1 cellular context compared by ENCODE assay signal in the genomic region with DNA sequence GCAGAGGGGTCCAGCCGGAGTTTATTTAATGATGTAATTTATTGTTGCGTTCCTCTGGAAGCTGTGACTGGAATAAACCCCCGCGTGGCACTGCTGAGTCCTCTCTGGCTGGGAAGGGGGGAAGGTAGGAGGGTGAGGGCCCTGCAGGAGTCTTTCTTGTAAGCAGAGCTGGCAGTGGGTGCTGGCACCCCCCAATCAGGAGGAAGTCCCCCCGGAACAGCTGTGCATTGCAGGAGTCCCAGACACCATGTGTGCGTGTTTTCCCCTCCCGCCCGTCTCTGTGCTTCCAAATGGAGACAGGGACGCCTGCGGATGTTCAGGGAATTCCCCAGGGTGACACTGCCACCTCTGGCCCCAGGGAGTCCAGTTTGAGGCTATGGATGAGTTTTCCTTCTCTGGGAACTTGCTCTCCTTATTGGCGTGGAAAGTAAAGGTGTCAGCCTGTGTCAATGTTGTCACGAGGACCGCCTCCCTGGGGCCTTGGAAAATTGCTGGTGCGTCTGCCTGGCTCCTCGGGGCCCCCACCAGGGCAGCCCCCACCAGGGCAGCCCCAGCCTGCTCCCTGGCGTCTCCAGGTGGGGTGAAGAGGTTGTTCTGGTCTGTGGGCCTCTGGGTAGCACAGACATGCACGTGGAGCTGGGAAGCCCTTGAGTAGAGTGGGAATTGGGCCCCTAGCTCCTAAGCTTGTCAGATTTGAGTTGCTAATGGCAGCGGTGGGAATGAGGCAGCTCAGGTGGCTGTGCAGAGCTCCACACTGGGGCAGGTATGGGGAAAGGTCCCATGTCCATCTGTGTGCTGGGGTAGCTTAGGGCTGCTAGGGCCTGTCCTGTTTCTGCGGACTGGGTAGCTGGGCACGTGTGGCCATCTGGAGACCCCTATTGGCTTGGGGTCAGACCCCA.
TF ChIP-seq lines count a peak whose summit lies in the region.

No MANE protein-coding gene starts in this region.

TF ChIP-seq in HepG2, 621 proteins besides CTCF, POLR2A, EP300 and RAD21:
- TF ChIP-seq TFAP4 (IDR thresholded peaks at IDR 0.05; ENCODE audit: borderline replicate concordance, low read depth) = 0 out of 2 replicates have a peak, but pooled peaks have one; percentile 9
- peak; percentile 77 for TF ChIP-seq PATZ1 (CRISPR knock-in tag; IDR thresholded peaks at IDR 0.05)
- 0 out of 2 replicates have a peak, but pooled peaks have one; percentile 55 for TF ChIP-seq ZNF572 (CRISPR knock-in tag; IDR thresholded peaks at IDR 0.05)
- TF ChIP-seq, protein P1, sequence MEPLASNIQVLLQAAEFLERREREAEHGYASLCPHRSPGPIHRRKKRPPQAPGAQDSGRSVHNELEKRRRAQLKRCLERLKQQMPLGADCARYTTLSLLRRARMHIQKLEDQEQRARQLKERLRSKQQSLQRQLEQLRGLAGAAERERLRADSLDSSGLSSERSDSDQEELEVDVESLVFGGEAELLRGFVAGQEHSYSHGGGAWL (CRISPR knock-in tag; IDR thresholded peaks at IDR 0.05) = no peak
- TF ChIP-seq STAG1 (CRISPR knock-in tag; IDR thresholded peaks at IDR 0.05) = peak; percentile 86
- TF ChIP-seq SP4 (CRISPR knock-in tag; IDR thresholded peaks at IDR 0.05) = 0 out of 2 replicates have a peak, but pooled peaks have one; percentile 21
- peak; percentile 36; the same call in 1 of the 2 replicates for TF ChIP-seq ZNF768 (CRISPR knock-in tag; IDR thresholded peaks at IDR 0.05)
- TF ChIP-seq ZNF772 (CRISPR knock-in tag; IDR thresholded peaks at IDR 0.05) = no peak
- peak; percentile 26; the same call in 1 of the 2 replicates for TF ChIP-seq ZFP91 (CRISPR knock-in tag; IDR thresholded peaks at IDR 0.05; ENCODE audit: borderline replicate concordance)
- TF ChIP-seq KLF11 (CRISPR knock-in tag; IDR thresholded peaks at IDR 0.05) = no peak
- 0 out of 2 replicates have a peak, but pooled peaks have one; percentile 35 for TF ChIP-seq HOXA5 (CRISPR knock-in tag; IDR thresholded peaks at IDR 0.05)
- peak; percentile 20; the same call in 1 of the 2 replicates for TF ChIP-seq SALL1 (CRISPR knock-in tag; IDR thresholded peaks at IDR 0.05)
- TF ChIP-seq ZFX (CRISPR knock-in tag; IDR thresholded peaks at IDR 0.05; ENCODE audit: low read depth) = peak; percentile 18; the same call in 1 of the 2 replicates
- peak; percentile 18; the same call in 1 of the 2 replicates for TF ChIP-seq SMC3 (IDR thresholded peaks at IDR 0.05; ENCODE audit: low read length)
